ENCODE assay signal across 19 cellular contexts in genomic region chr11:67410984-67411784, GRCh38. TPM values are rescaled to one million over a fixed set of nuclear protein-coding genes. Genes with fewer than 3 reads are reported as not detected.
A peak's percentile ranks its signal among the peaks of the same experiment; 100 is the strongest.
DNase-seq lines count a peak whose midpoint lies in the region; ATAC-seq and TF ChIP-seq lines count a peak whose summit lies in the region.
"Had no signal": no experiment of that assay in that cellular context is flagged by ENCODE, and none has a peak within 500 bp of the region (broad histone marks: within the 10 kb centered on the region; RNA-seq: fewer than 3 reads in every experiment).

No MANE protein-coding gene starts in this region.

- DNase-seq in AG08396 (ENCODE audit: low spot score): peak; percentile 11
- no peak for DNase-seq in CD8-positive, alpha-beta memory T cell
- DNase-seq in activated CD8-positive, alpha-beta T cell treated with anti-CD3 and anti-CD28 coated beads for 36 hours: no peak
- DNase-seq in memory B cell (ENCODE audit: low spot score in 2 of 2): no peak
- DNase-seq in DMS 273 treated with DMSO at 0.1 percent for 48 hours (lab: John Stamatoyannopoulos, UW): no peak
- DNase-seq in HuH-7.5 (ENCODE audit: low spot score): no peak
- DNase-seq: activated CD8-positive, alpha-beta memory T cell treated with anti-CD3 and anti-CD28 coated beads, Interleukin-2, amount 50 U/mL, for 4 hours; amniotic stem cell; GOT3; left ventricle myocardium superior; NCI-H1930; NCI-H524 treated with DMSO at 0.1 percent for 48 hours; psoas muscle; SK-N-SH; stimulated activated CD4-positive, alpha-beta T cell treated with anti-CD3 and anti-CD28 coated beads, Interleukin-12 subunit alpha, Interleukin-12 subunit beta, amount 100 ng/mL, for 4 hours had no signal

- peak overlapping the region; percentile 21 for H3K4me3 ChIP-seq in CD8-positive, alpha-beta memory T cell (ENCODE audit: low read length)
- H3K4me3 ChIP-seq: gastroesophageal sphincter, psoas muscle had no signal

- ATAC-seq in activated CD8-positive, alpha-beta T cell treated with anti-CD3 and anti-CD28 coated beads for 36 hours: no peak
- ATAC-seq in memory B cell (ENCODE audit: low read depth) (no peak), GM19351 (IDR thresholded peaks at IDR 0.05; ENCODE audit: unreplicated experiment) (no peak), GM18909 (IDR thresholded peaks at IDR 0.05; ENCODE audit: poor library complexity, unreplicated experiment) (no peak)
- ATAC-seq: gastroesophageal sphincter, left ventricle myocardium superior, psoas muscle had no signal

- H3K9me3 ChIP-seq in CD8-positive, alpha-beta memory T cell (ENCODE audit: low read length): no peaks in the 10 kb centered on the region
- H3K9me3 ChIP-seq: gastroesophageal sphincter, psoas muscle, SK-N-SH had no signal

- CTCF ChIA-PET in CD8-positive, alpha-beta memory T cell (lab: Charles Lee): interaction anchor here (1.4 kb wide), 1 partner anchor 18 kb away, joined by 3 read pairs; no protein-coding TSS in a partner anchor
- CTCF ChIA-PET in activated CD8-positive, alpha-beta T cell treated with anti-CD3 and anti-CD28 coated beads for 36 hours (lab: Charles Lee): interaction anchor here (1.4 kb wide), 1 partner anchor 9 kb away, joined by 4 read pairs; no protein-coding TSS in a partner anchor

- no peaks in the 10 kb centered on the region for H3K9me3 Mint-ChIP-seq in CD8-positive, alpha-beta memory T cell
- H3K9me3 Mint-ChIP-seq in activated CD8-positive, alpha-beta T cell treated with anti-CD3 and anti-CD28 coated beads for 36 hours: no peaks in the 10 kb centered on the region
- no peaks in the 10 kb centered on the region for H3K9me3 Mint-ChIP-seq in memory B cell

- POLR2A ChIA-PET in CD8-positive, alpha-beta memory T cell (lab: Charles Lee): interaction anchor here (1.0 to 4.1 kb wide), 5 partner anchors 10 to 58 kb away, joined by 3 to 28 read pairs (median 5); partner anchors contain the start of genes POLD4 and PTPRCAP
- POLR2A ChIA-PET in activated CD8-positive, alpha-beta T cell treated with anti-CD3 and anti-CD28 coated beads for 36 hours (lab: Charles Lee): interaction anchor here (0.9 to 3.3 kb wide), 10 partner anchors 7 to 72 kb away, joined by 3 to 18 read pairs (median 6); partner anchors contain the start of genes AIP, PPP1CA, RPS6KB2 and TBC1D10C

- no peak for TF ChIP-seq CTCF in activated CD8-positive, alpha-beta T cell treated with anti-CD3 and anti-CD28 coated beads for 36 hours (IDR thresholded peaks at IDR 0.05)

- H3K27ac Mint-ChIP-seq in CD8-positive, alpha-beta memory T cell: peak overlapping the region; percentile 11 to 99 (median 72)
- peak overlapping the region; percentile 67 for H3K27ac Mint-ChIP-seq in activated CD8-positive, alpha-beta T cell treated with anti-CD3 and anti-CD28 coated beads for 36 hours
- peak overlapping the region; percentile 86 for H3K27ac Mint-ChIP-seq in memory B cell

- no peaks in the 10 kb centered on the region for H3K27me3 ChIP-seq in CD8-positive, alpha-beta memory T cell (ENCODE audit: insufficient read depth, low read length, poor library complexity, severe bottlenecking)

- peaks cover 89% of the 10 kb centered on the region for H3K4me1 ChIP-seq in CD8-positive, alpha-beta memory T cell (ENCODE audit: insufficient read depth, low read length)

- H3K27ac ChIP-seq in CD8-positive, alpha-beta memory T cell (ENCODE audit: low read depth, low read length): no peak overlapping the region
- H3K27ac ChIP-seq: gastroesophageal sphincter, psoas muscle, VCaP had no signal

- peaks cover 76 to 85% (median 78%) of the 10 kb centered on the region in 3 donors for H3K4me1 Mint-ChIP-seq in CD8-positive, alpha-beta memory T cell
- H3K4me1 Mint-ChIP-seq in activated CD8-positive, alpha-beta T cell treated with anti-CD3 and anti-CD28 coated beads for 36 hours (ENCODE audit: low read depth): peaks cover 74% of the 10 kb centered on the region
- peaks cover 63% of the 10 kb centered on the region for H3K4me1 Mint-ChIP-seq in memory B cell

- peaks cover 0 to 2% of the 10 kb centered on the region in 2 donors for H3K27me3 Mint-ChIP-seq in CD8-positive, alpha-beta memory T cell
- no peaks in the 10 kb centered on the region for H3K27me3 Mint-ChIP-seq in activated CD8-positive, alpha-beta T cell treated with anti-CD3 and anti-CD28 coated beads for 36 hours
- no peaks in the 10 kb centered on the region for H3K27me3 Mint-ChIP-seq in memory B cell

- peak overlapping the region; percentile 23 to 97 (median 72) for H3K4me3 Mint-ChIP-seq in CD8-positive, alpha-beta memory T cell
- H3K4me3 Mint-ChIP-seq in activated CD8-positive, alpha-beta T cell treated with anti-CD3 and anti-CD28 coated beads for 36 hours: peak overlapping the region; percentile 87
- H3K4me3 Mint-ChIP-seq in memory B cell: peak overlapping the region; percentile 90

- H3K36me3 Mint-ChIP-seq in CD8-positive, alpha-beta memory T cell: peaks cover 3 to 32% (median 6%) of the 10 kb centered on the region in 3 donors
- H3K36me3 Mint-ChIP-seq in activated CD8-positive, alpha-beta T cell treated with anti-CD3 and anti-CD28 coated beads for 36 hours (ENCODE audit: low read depth): peaks cover 38% of the 10 kb centered on the region
- peaks cover 14% of the 10 kb centered on the region for H3K36me3 Mint-ChIP-seq in memory B cell

- no peaks in the 10 kb centered on the region for H3K36me3 ChIP-seq in CD8-positive, alpha-beta memory T cell (ENCODE audit: insufficient read depth, low read length)
- H3K36me3 ChIP-seq: gastroesophageal sphincter had no signal

- intact Hi-C loops in activated CD8-positive, alpha-beta T cell treated with anti-CD3 and anti-CD28 coated beads for 36 hours (cut with micrococcal nuclease): no loop called here

RNA-seq across cellular contexts. Expression of gene CARNS1, which starts 4.3 kb away (rescaled TPM):
- 1 to 10 TPM; 2.0 to 2.7 TPM for total RNA-seq in CD8-positive, alpha-beta memory T cell
- polyA plus RNA-seq in CD8-positive, alpha-beta memory T cell: 1.8 TPM
- 1 to 10 TPM; 6.2 to 6.9 TPM for total RNA-seq in activated CD8-positive, alpha-beta T cell treated with anti-CD3 and anti-CD28 coated beads for 36 hours

RNA-seq across cellular contexts. Expression of gene TBC1D10C, which starts 7.3 kb away (rescaled TPM):
- total RNA-seq in CD8-positive, alpha-beta memory T cell: 100 to 1,000 TPM; 102 to 105 TPM
- polyA plus RNA-seq in CD8-positive, alpha-beta memory T cell: 331 TPM
- total RNA-seq in activated CD8-positive, alpha-beta T cell treated with anti-CD3 and anti-CD28 coated beads for 36 hours: 100 to 1,000 TPM; 138 to 144 TPM

RNA-seq across cellular contexts. Expression of gene PPP1CA, which starts 9.5 kb away (rescaled TPM):
- total RNA-seq in CD8-positive, alpha-beta memory T cell: 100 to 1,000 TPM; 338 to 357 TPM
- 564 TPM for polyA plus RNA-seq in CD8-positive, alpha-beta memory T cell
- 100 to 1,000 TPM; 249 to 258 TPM for total RNA-seq in activated CD8-positive, alpha-beta T cell treated with anti-CD3 and anti-CD28 coated beads for 36 hours

RNA-seq across cellular contexts. Expression of gene RPS6KB2, which starts 17.1 kb away (rescaled TPM):
- total RNA-seq in CD8-positive, alpha-beta memory T cell: 10 to 100 TPM; 86.0 to 88.4 TPM
- polyA plus RNA-seq in CD8-positive, alpha-beta memory T cell: 54.0 TPM
- 10 to 100 TPM; 54.8 to 57.4 TPM for total RNA-seq in activated CD8-positive, alpha-beta T cell treated with anti-CD3 and anti-CD28 coated beads for 36 hours

RNA-seq across cellular contexts. Expression of gene RAD9A, which starts 19.4 kb away (rescaled TPM):
- 10 to 100 TPM; 36.8 to 38.8 TPM for total RNA-seq in CD8-positive, alpha-beta memory T cell
- 9.4 TPM for polyA plus RNA-seq in CD8-positive, alpha-beta memory T cell
- total RNA-seq in activated CD8-positive, alpha-beta T cell treated with anti-CD3 and anti-CD28 coated beads for 36 hours: 10 to 100 TPM; 29.7 to 30.6 TPM
